9 cellular contexts compared by ENCODE assay signal in genomic region chr7:149071641-149072437, GRCh38. TPM values are rescaled to one million over a fixed set of nuclear protein-coding genes. Genes with fewer than 3 reads are reported as not detected.
A peak's percentile ranks its signal among the peaks of the same experiment; 100 is the strongest.
DNase-seq lines count a peak whose midpoint lies in the region; ATAC-seq lines count a peak whose summit lies in the region.
"Had no signal": no experiment of that assay in that cellular context is flagged by ENCODE, and none has a peak within 500 bp of the region (broad histone marks: within the 10 kb centered on the region; RNA-seq: fewer than 3 reads in every experiment).

No MANE protein-coding gene starts in this region.

- no peak overlapping the region for H3K4me3 ChIP-seq in iPS DF 6.9 (ENCODE audit: low read length)

- H3K27ac ChIP-seq in iPS DF 6.9 (ENCODE audit: low read length) = no peak overlapping the region

- peak; percentile 55 for ATAC-seq in HG03521 (IDR thresholded peaks at IDR 0.05; ENCODE audit: unreplicated experiment)
- peak; percentile 82 to 87 for ATAC-seq in activated T-cell treated with anti-CD3 and anti-CD28 coated beads, Interleukin-2, amount 50 U/mL, for 4 hours
- ATAC-seq in GM18867 (IDR thresholded peaks at IDR 0.05; ENCODE audit: unreplicated experiment) = no peak
- ATAC-seq in HG03097 (IDR thresholded peaks at IDR 0.05; ENCODE audit: low FRiP score, unreplicated experiment) = no peak
- ATAC-seq in GM18520 (IDR thresholded peaks at IDR 0.05; ENCODE audit: unreplicated experiment) = no peak

- peak overlapping the region; percentile 61 for H3K4me3 Mint-ChIP-seq in activated T-cell treated with anti-CD3 and anti-CD28 coated beads, Interleukin-2, amount 50 U/mL, for 4 hours
- H3K4me3 Mint-ChIP-seq: nephron had no signal

- peaks cover 9% of the 10 kb centered on the region for H3K4me1 Mint-ChIP-seq in activated T-cell treated with anti-CD3 and anti-CD28 coated beads, Interleukin-2, amount 50 U/mL, for 4 hours (ENCODE audit: low read depth)
- H3K4me1 Mint-ChIP-seq: nephron had no signal

- H3K27me3 ChIP-seq in iPS DF 6.9 (ENCODE audit: control insufficient read depth, insufficient read depth, low read length) = no peaks in the 10 kb centered on the region

- H3K4me1 ChIP-seq in iPS DF 6.9 (ENCODE audit: control insufficient read depth, insufficient read depth, low read length) = no peaks in the 10 kb centered on the region

- peaks cover 18% of the 10 kb centered on the region for H3K36me3 Mint-ChIP-seq in activated T-cell treated with anti-CD3 and anti-CD28 coated beads, Interleukin-2, amount 50 U/mL, for 4 hours (ENCODE audit: insufficient read depth)

- no CpG with 5 or more reads among the region's 46 CpGs for WGBS in iPS DF 6.9 (ENCODE audit: insufficient coverage, insufficient read length)

- no peaks in the 10 kb centered on the region for H3K9me3 ChIP-seq in iPS DF 6.9 (ENCODE audit: control insufficient read depth, insufficient read depth, low read length)

- DNase-seq in activated T-cell treated with anti-CD3 and anti-CD28 coated beads, Interleukin-2, amount 50 U/mL, for 4 hours = peak; percentile 43
- DNase-seq in iPS DF 6.9 (ENCODE audit: low read depth, low spot score) (peak; percentile 83), RPMI8226 (no peak)
- peak; percentile 13 to 33 (median 27) for DNase-seq in stimulated activated CD4-positive, alpha-beta T cell treated with anti-CD3 and anti-CD28 coated beads, TNF-alpha, amount 100 ng/mL, for 48 hours (ENCODE audit: low read depth in 3 of 3)

- peaks cover 18% of the 10 kb centered on the region for H3K36me3 ChIP-seq in iPS DF 6.9 (ENCODE audit: control insufficient read depth, insufficient read depth, low read length)

- H3K27me3 Mint-ChIP-seq in activated T-cell treated with anti-CD3 and anti-CD28 coated beads, Interleukin-2, amount 50 U/mL, for 4 hours (ENCODE audit: low read depth) = no peaks in the 10 kb centered on the region

- no peaks in the 10 kb centered on the region for H3K9me3 Mint-ChIP-seq in activated T-cell treated with anti-CD3 and anti-CD28 coated beads, Interleukin-2, amount 50 U/mL, for 4 hours
- H3K9me3 Mint-ChIP-seq: nephron had no signal

RNA-seq across cellular contexts. Expression of gene ZNF786, which starts 18.7 kb away (rescaled TPM):
- total RNA-seq in activated T-cell treated with anti-CD3 and anti-CD28 coated beads, Interleukin-2, amount 50 U/mL, for 4 hours = 1 to 10 TPM; 6.8 to 7.9 (median 7.3) TPM

RNA-seq across cellular contexts. Expression of gene PDIA4, which starts 43.5 kb away (rescaled TPM):
- 100 to 1,000 TPM; 124 to 134 (median 131) TPM for total RNA-seq in activated T-cell treated with anti-CD3 and anti-CD28 coated beads, Interleukin-2, amount 50 U/mL, for 4 hours

RNA-seq across cellular contexts. Expression of gene ZNF425, which starts 54.3 kb away (rescaled TPM):
- total RNA-seq in activated T-cell treated with anti-CD3 and anti-CD28 coated beads, Interleukin-2, amount 50 U/mL, for 4 hours = under 1 TPM; 0.43 to 0.61 (median 0.43) TPM

Comparison
In these comparisons a context has a peak if more than half of its experiments do, and no peak if none do; other contexts are left out.
1. ATAC-seq: peak in HG03521 (single experiment) and activated T-cell treated with anti-CD3 and anti-CD28 coated beads, Interleukin-2, amount 50 U/mL, for 4 hours (2 of 2); none in GM18867 (single experiment), HG03097 (single experiment) and GM18520 (single experiment).